Comparison of ENCODE assay signal across 1 cellular context in the genomic region with DNA sequence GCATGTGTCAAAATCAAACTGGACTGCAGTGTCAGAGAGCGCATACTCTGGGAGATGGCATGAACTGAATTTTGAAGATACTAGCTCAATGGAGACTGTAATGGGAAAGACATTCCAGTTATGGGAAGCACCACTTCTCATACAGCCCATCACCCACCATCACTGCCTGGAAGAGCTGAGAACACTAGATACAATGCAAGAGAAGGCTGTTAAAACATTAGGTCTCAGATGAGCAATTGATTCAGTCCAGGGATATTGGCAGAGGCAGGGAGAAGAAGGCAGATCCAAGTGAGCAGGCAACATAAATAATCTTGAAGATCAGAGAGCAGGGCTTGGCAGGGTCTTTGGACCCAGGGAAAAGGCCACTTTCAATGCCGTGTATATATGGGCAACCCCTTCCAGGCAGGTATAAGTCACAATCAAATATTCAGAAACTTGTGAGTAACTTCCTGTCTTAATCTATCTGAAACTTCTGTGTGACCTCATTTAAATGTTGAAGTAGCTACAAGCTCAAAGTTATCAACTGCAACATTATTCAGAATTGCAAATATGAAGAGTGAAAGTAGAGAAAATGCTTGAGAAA.
TF ChIP-seq lines count a peak whose summit lies in the region.

No MANE protein-coding gene starts in this region.

TF ChIP-seq in WTC11, 78 proteins besides CTCF, POLR2A, EP300 and RAD21 (continued from another document):
- TF ChIP-seq, protein P1, sequence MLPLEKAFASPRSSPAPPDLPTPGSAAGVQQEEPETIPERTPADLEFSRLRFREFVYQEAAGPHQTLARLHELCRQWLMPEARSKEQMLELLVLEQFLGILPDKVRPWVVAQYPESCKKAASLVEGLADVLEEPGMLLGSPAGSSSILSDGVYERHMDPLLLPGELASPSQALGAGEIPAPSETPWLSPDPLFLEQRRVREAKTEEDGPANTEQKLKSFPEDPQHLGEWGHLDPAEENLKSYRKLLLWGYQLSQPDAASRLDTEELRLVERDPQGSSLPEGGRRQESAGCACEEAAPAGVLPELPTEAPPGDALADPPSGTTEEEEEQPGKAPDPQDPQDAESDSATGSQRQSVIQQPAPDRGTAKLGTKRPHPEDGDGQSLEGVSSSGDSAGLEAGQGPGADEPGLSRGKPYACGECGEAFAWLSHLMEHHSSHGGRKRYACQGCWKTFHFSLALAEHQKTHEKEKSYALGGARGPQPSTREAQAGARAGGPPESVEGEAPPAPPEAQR (CRISPR knock-in tag; IDR thresholded peaks at IDR 0.05): no peak
- TF ChIP-seq SMAD3 (CRISPR knock-in tag; IDR thresholded peaks at IDR 0.05; ENCODE audit: borderline replicate concordance) (no peak), MYBL2 (CRISPR knock-in tag; IDR thresholded peaks at IDR 0.05) (no peak), ZNF232 (CRISPR knock-in tag; IDR thresholded peaks at IDR 0.05) (no peak)
- TF ChIP-seq, protein P2, sequence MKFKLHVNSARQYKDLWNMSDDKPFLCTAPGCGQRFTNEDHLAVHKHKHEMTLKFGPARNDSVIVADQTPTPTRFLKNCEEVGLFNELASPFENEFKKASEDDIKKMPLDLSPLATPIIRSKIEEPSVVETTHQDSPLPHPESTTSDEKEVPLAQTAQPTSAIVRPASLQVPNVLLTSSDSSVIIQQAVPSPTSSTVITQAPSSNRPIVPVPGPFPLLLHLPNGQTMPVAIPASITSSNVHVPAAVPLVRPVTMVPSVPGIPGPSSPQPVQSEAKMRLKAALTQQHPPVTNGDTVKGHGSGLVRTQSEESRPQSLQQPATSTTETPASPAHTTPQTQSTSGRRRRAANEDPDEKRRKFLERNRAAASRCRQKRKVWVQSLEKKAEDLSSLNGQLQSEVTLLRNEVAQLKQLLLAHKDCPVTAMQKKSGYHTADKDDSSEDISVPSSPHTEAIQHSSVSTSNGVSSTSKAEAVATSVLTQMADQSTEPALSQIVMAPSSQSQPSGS (CRISPR knock-in tag; IDR thresholded peaks at IDR 0.05; ENCODE audit: borderline replicate concordance, low read depth): no peak
- TF ChIP-seq, protein P3, sequence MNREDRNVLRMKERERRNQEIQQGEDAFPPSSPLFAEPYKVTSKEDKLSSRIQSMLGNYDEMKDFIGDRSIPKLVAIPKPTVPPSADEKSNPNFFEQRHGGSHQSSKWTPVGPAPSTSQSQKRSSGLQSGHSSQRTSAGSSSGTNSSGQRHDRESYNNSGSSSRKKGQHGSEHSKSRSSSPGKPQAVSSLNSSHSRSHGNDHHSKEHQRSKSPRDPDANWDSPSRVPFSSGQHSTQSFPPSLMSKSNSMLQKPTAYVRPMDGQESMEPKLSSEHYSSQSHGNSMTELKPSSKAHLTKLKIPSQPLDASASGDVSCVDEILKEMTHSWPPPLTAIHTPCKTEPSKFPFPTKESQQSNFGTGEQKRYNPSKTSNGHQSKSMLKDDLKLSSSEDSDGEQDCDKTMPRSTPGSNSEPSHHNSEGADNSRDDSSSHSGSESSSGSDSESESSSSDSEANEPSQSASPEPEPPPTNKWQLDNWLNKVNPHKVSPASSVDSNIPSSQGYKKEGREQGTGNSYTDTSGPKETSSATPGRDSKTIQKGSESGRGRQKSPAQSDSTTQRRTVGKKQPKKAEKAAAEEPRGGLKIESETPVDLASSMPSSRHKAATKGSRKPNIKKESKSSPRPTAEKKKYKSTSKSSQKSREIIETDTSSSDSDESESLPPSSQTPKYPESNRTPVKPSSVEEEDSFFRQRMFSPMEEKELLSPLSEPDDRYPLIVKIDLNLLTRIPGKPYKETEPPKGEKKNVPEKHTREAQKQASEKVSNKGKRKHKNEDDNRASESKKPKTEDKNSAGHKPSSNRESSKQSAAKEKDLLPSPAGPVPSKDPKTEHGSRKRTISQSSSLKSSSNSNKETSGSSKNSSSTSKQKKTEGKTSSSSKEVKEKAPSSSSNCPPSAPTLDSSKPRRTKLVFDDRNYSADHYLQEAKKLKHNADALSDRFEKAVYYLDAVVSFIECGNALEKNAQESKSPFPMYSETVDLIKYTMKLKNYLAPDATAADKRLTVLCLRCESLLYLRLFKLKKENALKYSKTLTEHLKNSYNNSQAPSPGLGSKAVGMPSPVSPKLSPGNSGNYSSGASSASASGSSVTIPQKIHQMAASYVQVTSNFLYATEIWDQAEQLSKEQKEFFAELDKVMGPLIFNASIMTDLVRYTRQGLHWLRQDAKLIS (CRISPR knock-in tag; IDR thresholded peaks at IDR 0.05; ENCODE audit: borderline replicate concordance): no peak
TF ChIP-seq in WTC11: peak in this region for 0.
